ENCODE assay signal across 8 cellular contexts in genomic region chr7:92178928-92179373, GRCh38. TPM values are rescaled to one million over a fixed set of nuclear protein-coding genes. Genes with fewer than 3 reads are reported as not detected.
DNase-seq lines count a peak whose midpoint lies in the region; ATAC-seq and TF ChIP-seq lines count a peak whose summit lies in the region.

Gene LRRD1, minus strand, starts transcription at chr7:92179142. Its CDS starts 13,940 bp downstream, at chr7:92165202.

- H3K27me3 ChIP-seq in cardiac muscle cell (no peaks in the 10 kb centered on the region), parathyroid adenoma (ENCODE audit: control insufficient read depth, insufficient read depth, low read length) (no peaks in the 10 kb centered on the region), thyroid gland (no peaks in the 10 kb centered on the region)

- no peak within 1 kb of the TSS for H3K4me3 ChIP-seq in cardiac muscle cell
- peak within 1 kb of the TSS; percentile 34 for H3K4me3 ChIP-seq in parathyroid adenoma (ENCODE audit: low read depth, low read length)
- peak within 1 kb of the TSS in 2 of 3 donors; percentile 32 to 33 for H3K4me3 ChIP-seq in thyroid gland (replicated peaks in 1 of 3)

- H3K79me2 ChIP-seq in parathyroid adenoma = no peaks in the 10 kb centered on the region

- H3K36me3 ChIP-seq in cardiac muscle cell (no peaks in the 10 kb centered on the region), parathyroid adenoma (ENCODE audit: control insufficient read depth, insufficient read depth, low read length) (no peaks in the 10 kb centered on the region), thyroid gland (no peaks in the 10 kb centered on the region)

- WGBS in thyroid gland, 2 donors = 0% methylated on average over 14 to 19 of the region's 39 CpGs

- peak; percentile 63; the same call in 1 of the 2 replicates for TF ChIP-seq RAD21 in Ishikawa (IDR thresholded peaks at IDR 0.05; ENCODE audit: low read depth)

- no peak for TF ChIP-seq EP300 in Ishikawa (IDR thresholded peaks at IDR 0.05; ENCODE audit: borderline replicate concordance)

- H3K9me3 ChIP-seq in cardiac muscle cell (ENCODE audit: low read depth) = no peaks in the 10 kb centered on the region
- no peaks in the 10 kb centered on the region for H3K9me3 ChIP-seq in parathyroid adenoma (ENCODE audit: control insufficient read depth, low read length)
- no peaks in the 10 kb centered on the region for H3K9me3 ChIP-seq in thyroid gland

- no peak within 1 kb of the TSS for H3K9ac ChIP-seq in parathyroid adenoma

- H3K27ac ChIP-seq in cardiac muscle cell (no peak within 1 kb of the TSS), parathyroid adenoma (peak within 1 kb of the TSS; percentile 65), thyroid gland (peak within 1 kb of the TSS; percentile 65 to 77 (median 73))

- H3K4me1 ChIP-seq in cardiac muscle cell (ENCODE audit: low read depth) = no peaks in the 10 kb centered on the region
- H3K4me1 ChIP-seq in parathyroid adenoma = no peaks in the 10 kb centered on the region
- H3K4me1 ChIP-seq in thyroid gland = no peaks in the 10 kb centered on the region

- peak within 1 kb of the TSS; percentile 97 for H2AFZ ChIP-seq in parathyroid adenoma

- H3K4me2 ChIP-seq in parathyroid adenoma (ENCODE audit: low read length) = peak within 1 kb of the TSS; percentile 70

- ATAC-seq in GM21529 (IDR thresholded peaks at IDR 0.05; ENCODE audit: unreplicated experiment) = peak; percentile 100

- TF ChIP-seq CTCF in cardiac muscle cell (IDR thresholded peaks at IDR 0.05; ENCODE audit: low read depth, low read length) = peak; percentile 97
- peak; percentile 98 for TF ChIP-seq CTCF in parathyroid adenoma (IDR thresholded peaks at IDR 0.05)
- peak; percentile 87 to 100 (median 97) for TF ChIP-seq CTCF in thyroid gland (IDR thresholded peaks at IDR 0.05)

- intact Hi-C loops in thyroid gland (cut with DNase I) = no loop called here

- peak in 1 of 2 donors; percentile 66 for TF ChIP-seq POLR2A in thyroid gland (IDR thresholded peaks at IDR 0.05)

- peak; percentile 62 for DNase-seq in DMS153 (lab: John Stamatoyannopoulos, UW)
- peak; percentile 67 for DNase-seq in SKM-1 (lab: John Stamatoyannopoulos, UW; ENCODE audit: unreplicated experiment)
- peak; percentile 77 for DNase-seq in activated naive CD8-positive, alpha-beta T cell treated with anti-CD3 and anti-CD28 coated beads, Interleukin-2, amount 50 U/mL, for 16 hours (ENCODE audit: low read depth, low spot score)
- peak; percentile 80 to 93 for DNase-seq in cardiac muscle cell (ENCODE audit: low read depth in 1 of 2, low spot score in 1 of 2)
- DNase-seq in thyroid gland = peak; percentile 94

TF ChIP-seq in Ishikawa, 13 proteins besides CTCF, POLR2A, EP300 and RAD21:
- TF ChIP-seq YY1 (IDR thresholded peaks at IDR 0.05; ENCODE audit: low read depth) (no peak), MAX (IDR thresholded peaks at IDR 0.05) (no peak), TEAD4 (IDR thresholded peaks at IDR 0.05) (no peak), REST (IDR thresholded peaks at IDR 0.05; ENCODE audit: low read depth) (no peak), EGR1 (IDR thresholded peaks at IDR 0.05) (no peak), ZBTB7A (IDR thresholded peaks at IDR 0.05; ENCODE audit: low read depth) (no peak), CREB1 (IDR thresholded peaks at IDR 0.05; ENCODE audit: low read depth) (no peak), FOXM1 (IDR thresholded peaks at IDR 0.05; ENCODE audit: borderline replicate concordance, low read depth) (no peak), TAF1 (IDR thresholded peaks at IDR 0.05; ENCODE audit: low read depth) (no peak), TCF12 (IDR thresholded peaks at IDR 0.05; ENCODE audit: low read depth) (no peak), NFIC (IDR thresholded peaks at IDR 0.05) (no peak), CEBPB (IDR thresholded peaks at IDR 0.05) (no peak), USF1 (IDR thresholded peaks at IDR 0.05) (no peak)

RNA-seq across cellular contexts. Expression of gene LRRD1, which starts in this region (rescaled TPM):
- total RNA-seq in cardiac muscle cell = 0.51 and 0.60 TPM in 2 replicates
- polyA plus RNA-seq in cardiac muscle cell = 0.20 TPM in 1 of 2 replicates, not detected in the other
- under 1 TPM in 3 of 4 donors, not detected in 1; 0.13 to 0.29 (median 0.20) TPM for total RNA-seq in thyroid gland

Comparison
In these comparisons a context has a peak if more than half of its experiments do, and no peak if none do; other contexts are left out.
1. Peak in DNase-seq in cardiac muscle cell; RNA of the gene not detected or under 1 TPM.
2. Peak in DNase-seq, H3K4me3 ChIP-seq and H3K27ac ChIP-seq in thyroid gland; RNA of the gene not detected or under 1 TPM.